Comparison of ENCODE assay signal across 26 cellular contexts in genomic region chrX:43677993-43678392, GRCh38.
"Had no signal": no experiment of that assay in that cellular context is flagged by ENCODE, and none has a peak within 500 bp of the region (broad histone marks: within the 10 kb centered on the region; RNA-seq: fewer than 3 reads in every experiment).

No MANE protein-coding gene starts in this region.

- H3K4me1 ChIP-seq: parathyroid adenoma, uterus had no signal

- H3K79me2 ChIP-seq: parathyroid adenoma had no signal

- H3K27me3 Mint-ChIP-seq: activated naive CD8-positive, alpha-beta T cell treated with anti-CD3 and anti-CD28 coated beads, Interleukin-2, amount 10 ng/mL, durations not matched to agents 7 days and 5 days had no signal

- H3K9me3 Mint-ChIP-seq: activated naive CD8-positive, alpha-beta T cell treated with anti-CD3 and anti-CD28 coated beads, Interleukin-2, amount 10 ng/mL, durations not matched to agents 7 days and 5 days; activated T-cell treated with anti-CD3 and anti-CD28 coated beads, Interleukin-2, amount 50 U/mL, for 4 hours; T-helper 1 cell treated with Interleukin-12 subunit alpha and Interleukin-12 subunit beta and Interleukin-4 antibody, amounts not matched to agents 30 μg/mL and 1 μg/mL, for 36 hours had no signal

- H3K27me3 ChIP-seq: esophagus squamous epithelium, gastroesophageal sphincter, neutrophil, tibial artery, uterus had no signal

- H2AFZ ChIP-seq: parathyroid adenoma had no signal

- H3K36me3 ChIP-seq: esophagus squamous epithelium, gastroesophageal sphincter, neutrophil, tibial artery, uterus had no signal

- H3K27ac Mint-ChIP-seq: activated naive CD8-positive, alpha-beta T cell treated with anti-CD3 and anti-CD28 coated beads, Interleukin-2, amount 10 ng/mL, durations not matched to agents 7 days and 5 days; endodermal cell; T-helper 1 cell treated with Interleukin-12 subunit alpha and Interleukin-12 subunit beta and Interleukin-4 antibody, amounts not matched to agents 30 μg/mL and 1 μg/mL, for 36 hours had no signal

- H3K4me3 Mint-ChIP-seq: activated naive CD8-positive, alpha-beta T cell treated with anti-CD3 and anti-CD28 coated beads, Interleukin-2, amount 10 ng/mL, durations not matched to agents 7 days and 5 days; activated T-cell treated with anti-CD3 and anti-CD28 coated beads, Interleukin-2, amount 50 U/mL, for 4 hours; endodermal cell; nephron; T-helper 1 cell treated with Interleukin-12 subunit alpha and Interleukin-12 subunit beta and Interleukin-4 antibody, amounts not matched to agents 30 μg/mL and 1 μg/mL, for 36 hours had no signal

- H3K36me3 Mint-ChIP-seq: activated naive CD8-positive, alpha-beta T cell treated with anti-CD3 and anti-CD28 coated beads, Interleukin-2, amount 10 ng/mL, durations not matched to agents 7 days and 5 days had no signal

- ATAC-seq: activated T-cell treated with anti-CD3 and anti-CD28 coated beads, Interleukin-2, amount 50 U/mL, for 4 hours; gastroesophageal sphincter; sciatic nerve; stimulated activated naive CD8-positive, alpha-beta T cell treated with anti-CD3 and anti-CD28 coated beads, Interleukin-15, Interleukin-2, amounts not matched to agents 100 U/mL and 50 U/mL, for 24 hours had no signal

- H3K4me1 Mint-ChIP-seq: activated naive CD8-positive, alpha-beta T cell treated with anti-CD3 and anti-CD28 coated beads, Interleukin-2, amount 10 ng/mL, durations not matched to agents 7 days and 5 days; nephron had no signal

- H3K27ac ChIP-seq: coronary artery, esophagus squamous epithelium, neutrophil, parathyroid adenoma, tibial artery, uterus had no signal

- H3K4me3 ChIP-seq: coronary artery, esophagus squamous epithelium, gastroesophageal sphincter, lung, tibial artery, uterus had no signal

- H3K9me3 ChIP-seq: esophagus squamous epithelium, gastroesophageal sphincter, neutrophil, tibial artery, uterus had no signal

- H3K9ac ChIP-seq: parathyroid adenoma had no signal

- DNase-seq: activated CD4-positive, alpha-beta T cell treated with anti-CD3 and anti-CD28 coated beads for 4 hours; activated CD4-positive, alpha-beta T cell treated with anti-CD3 and anti-CD28 coated beads, Interleukin-2, amount 50 U/mL, for 48 hours; activated CD4-positive, CD25-positive, alpha-beta regulatory T cell; activated CD8-positive, alpha-beta memory T cell treated with anti-CD3 and anti-CD28 coated beads, Interleukin-2, amount 50 U/mL, for 48 hours; activated naive CD4-positive, alpha-beta T cell treated with Interleukin-2 at 50 U/mL for 16 hours; activated naive CD8-positive, alpha-beta T cell treated with anti-CD3 and anti-CD28 coated beads, Interleukin-2, amount 10 ng/mL, durations not matched to agents 7 days and 5 days; activated T-cell treated with anti-CD3 and anti-CD28 coated beads, Interleukin-2, amount 50 U/mL, for 4 hours; amniotic stem cell; endodermal cell; esophagus squamous epithelium; head of caudate nucleus; islet precursor cell; left cardiac atrium; stimulated activated CD4-positive, alpha-beta T cell treated with anti-CD3 and anti-CD28 coated beads, Interleukin-4, amount 100 ng/mL, for 1 hour; stimulated activated naive CD8-positive, alpha-beta T cell treated with anti-CD3 and anti-CD28 coated beads, Interleukin-15, Interleukin-2, amounts not matched to agents 100 U/mL and 50 U/mL, for 24 hours; T1000; tibial artery; uterus had no signal
